11 cellular contexts compared by ENCODE assay signal in genomic region chr4:150593996-150594395, GRCh38. TPM values are rescaled to one million over a fixed set of nuclear protein-coding genes. Genes with fewer than 3 reads are reported as not detected.
DNase-seq lines count a peak whose midpoint lies in the region; ATAC-seq, FAIRE-seq and TF ChIP-seq lines count a peak whose summit lies in the region.
"Had no signal": no experiment of that assay in that cellular context is flagged by ENCODE, and none has a peak within 500 bp of the region (broad histone marks: within the 10 kb centered on the region; RNA-seq: fewer than 3 reads in every experiment).

No MANE protein-coding gene starts in this region.

- intact Hi-C loops in HCT116 (cut with micrococcal nuclease) = no loop called here

- no peak overlapping the region for H3K4me2 ChIP-seq in HCT116 (ENCODE audit: low read length)

- no peak overlapping the region for H3K9ac ChIP-seq in HCT116 (ENCODE audit: low read length)

- DNase-seq in HCT116 (ENCODE audit: low read depth, low spot score) = no peak
- no peak for DNase-seq in RWPE2 (ENCODE audit: low spot score)
- peak in 1 of 2 donors; percentile 10 for DNase-seq in foreskin fibroblast
- no peak for DNase-seq in C1 segment of cervical spinal cord (lab: John Stamatoyannopoulos, UW)
- DNase-seq: activated CD8-positive, alpha-beta memory T cell treated with anti-CD3 and anti-CD28 coated beads, Interleukin-2, amount 10 ng/mL, durations not matched to agents 7 days and 5 days; CD8-positive, alpha-beta T cell had no signal

- TF ChIP-seq CTCF in HCT116 (IDR thresholded peaks at IDR 0.05 in 2 of 3, conservative IDR thresholded peaks at IDR 0.05 in 1 of 3; ENCODE audit: borderline replicate concordance in 1 of 3, insufficient read depth in 1 of 3, low read depth in 2 of 3, low read length in 2 of 3) (0 out of 6 replicates have a peak, but pooled peaks of 1 of the 3 experiments have one; percentile 12), RWPE2 (IDR thresholded peaks at IDR 0.05; ENCODE audit: poor library complexity, severe bottlenecking) (peak; percentile 29), foreskin fibroblast (IDR thresholded peaks at IDR 0.05; ENCODE audit: low read depth, low read length) (peak; percentile 29)

- no peak overlapping the region for H3K27ac ChIP-seq in HCT116 (ENCODE audit: low read depth, low read length)
- no peak overlapping the region for H3K27ac ChIP-seq in RWPE2 (ENCODE audit: poor library complexity, severe bottlenecking)
- H3K27ac ChIP-seq: SJSA1 had no signal

- POLR2A ChIA-PET in HCT116 (lab: Charles Lee) = interaction anchor here (1.8 kb wide), 1 partner anchor 13 kb away, joined by 3 read pairs; no protein-coding TSS in a partner anchor

- no peak for TF ChIP-seq POLR2A in HCT116 (IDR thresholded peaks at IDR 0.05; ENCODE audit: borderline replicate concordance, extremely low read depth, insufficient read depth, insufficient read length)

- H3K27me3 ChIP-seq in HCT116 (ENCODE audit: insufficient read depth, low read length) (no peaks in the 10 kb centered on the region), RWPE2 (ENCODE audit: insufficient read depth, poor library complexity, severe bottlenecking) (no peaks in the 10 kb centered on the region)
- H3K27me3 ChIP-seq: SJSA1 had no signal

- H3K9me2 ChIP-seq in HCT116 (ENCODE audit: insufficient read depth) = no peaks in the 10 kb centered on the region

- peak; percentile 43 for FAIRE-seq in A204.1 (lab: Jason Lieb, UNC)

- BruUV-seq in HCT116 (replicated peaks; lab: Mats Ljungman, UMichigan) = no TSS peak

- H3K36me3 ChIP-seq in HCT116 (ENCODE audit: control insufficient read depth in 1 of 2, insufficient read depth in 2 of 2, low read length in 2 of 2) (no peaks in the 10 kb centered on the region), RWPE2 (ENCODE audit: low read depth) (peaks cover 5% of the 10 kb centered on the region; the same call in 1 of the 2 replicates)
- H3K36me3 ChIP-seq: SJSA1 had no signal

- H3K9me3 ChIP-seq in HCT116 (ENCODE audit: control insufficient read depth in 1 of 2, insufficient read depth in 1 of 2, low read depth in 1 of 2, low read length in 2 of 2) (no peaks in the 10 kb centered on the region), RWPE2 (ENCODE audit: severe bottlenecking) (no peaks in the 10 kb centered on the region)
- H3K9me3 ChIP-seq: SJSA1 had no signal

- RAD21 ChIA-PET in HCT116 (lab: Charles Lee; ENCODE audit: low non-redundant PET in 1 of 2, low total read pairs in 2 of 2, uncharacterized antibody in 2 of 2, unreplicated experiment in 2 of 2) = no interaction called here

- H3K4me1 ChIP-seq in HCT116 (ENCODE audit: control insufficient read depth in 1 of 2, insufficient read depth in 2 of 2, low read length in 2 of 2) (no peaks in the 10 kb centered on the region), RWPE2 (ENCODE audit: insufficient read depth, poor library complexity, severe bottlenecking) (no peaks in the 10 kb centered on the region)
- H3K4me1 ChIP-seq: SJSA1 had no signal

- CTCF ChIA-PET in HCT116 (lab: Charles Lee) = no interaction called here

- no peak overlapping the region for H3K4me3 ChIP-seq in HCT116 (replicated peaks in 1 of 2; ENCODE audit: low read depth in 1 of 2, low read length in 2 of 2)
- H3K4me3 ChIP-seq in RWPE2 (ENCODE audit: severe bottlenecking) = no peak overlapping the region
- H3K4me3 ChIP-seq in foreskin fibroblast (ENCODE audit: low read depth in 1 of 2, low read length in 2 of 2) = no peak overlapping the region
- H3K4me3 ChIP-seq: SJSA1 had no signal

- no peak overlapping the region for H2AFZ ChIP-seq in HCT116 (ENCODE audit: low read depth, low read length, poor library complexity, severe bottlenecking)

- TF ChIP-seq RAD21 in HCT116 (IDR thresholded peaks at IDR 0.05; ENCODE audit: low read depth) = peak; percentile 21; the same call in 1 of the 2 replicates

- H4K20me1 ChIP-seq in HCT116 (ENCODE audit: insufficient read depth) = no peaks in the 10 kb centered on the region

- H3K79me2 ChIP-seq in HCT116 (ENCODE audit: insufficient read depth, low read length) = no peaks in the 10 kb centered on the region

- ATAC-seq in HCT116 (no peak), RWPE2 (ENCODE audit: low read depth) (no peak), HG03457 (IDR thresholded peaks at IDR 0.05; ENCODE audit: unreplicated experiment) (no peak), HG03439 (IDR thresholded peaks at IDR 0.05; ENCODE audit: unreplicated experiment) (no peak), HG02852 (IDR thresholded peaks at IDR 0.05; ENCODE audit: unreplicated experiment) (no peak)
- ATAC-seq: activated CD8-positive, alpha-beta memory T cell treated with anti-CD3 and anti-CD28 coated beads, Interleukin-2, amount 10 ng/mL, durations not matched to agents 7 days and 5 days; CD8-positive, alpha-beta T cell had no signal

TF ChIP-seq in HCT116, 20 proteins besides CTCF, POLR2A, EP300 and RAD21:
- TF ChIP-seq ATF3 (IDR thresholded peaks at IDR 0.05) = no peak

RNA-seq across cellular contexts. Expression of gene MAB21L2, which starts 12.0 kb away (rescaled TPM):
- total RNA-seq in HCT116 (2021; ENCODE audit: unreplicated experiment) = not detected
- polyA plus RNA-seq in HCT116 (2012) = not detected in 2 replicates
- total RNA-seq: activated CD8-positive, alpha-beta memory T cell treated with anti-CD3 and anti-CD28 coated beads, Interleukin-2, amount 10 ng/mL, durations not matched to agents 7 days and 5 days; CD8-positive, alpha-beta T cell; SJSA1 had no signal
